24 cellular contexts compared by ENCODE assay signal in the genomic region with DNA sequence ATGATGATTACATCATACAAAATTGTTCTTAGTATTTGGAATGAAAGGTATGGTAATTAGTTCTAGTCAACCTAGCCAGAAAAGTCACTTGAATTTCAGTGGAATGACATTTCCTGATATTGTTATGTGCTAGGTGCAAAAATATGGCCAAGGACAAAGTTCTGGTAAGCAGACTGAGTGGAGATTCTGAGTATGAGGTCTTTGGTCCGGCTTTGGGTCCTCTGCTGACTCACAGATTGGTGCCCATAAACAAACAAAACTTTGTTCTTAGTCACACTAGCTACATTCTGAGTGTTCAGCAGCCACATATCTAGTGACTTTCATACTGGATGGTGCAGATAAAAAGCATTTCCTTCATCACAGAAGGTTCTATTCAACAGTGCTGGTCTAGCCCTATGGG.
"Had no signal": no experiment of that assay in that cellular context is flagged by ENCODE, and none has a peak within 500 bp of the region (broad histone marks: within the 10 kb centered on the region; RNA-seq: fewer than 3 reads in every experiment).

No MANE protein-coding gene starts in this region.

- H3K9me3 ChIP-seq: neutrophil, ovary, vagina had no signal

- H3K4me2 ChIP-seq: neural progenitor cell had no signal

- H3K4me3 ChIP-seq: left ventricle myocardium inferior, lung, neural progenitor cell, ovary, right atrium auricular region, skin epidermis, spleen, tibial nerve, upper lobe of left lung, vagina had no signal

- H3K27me3 ChIP-seq: neural progenitor cell, neutrophil, ovary, right atrium auricular region, spleen, tibial nerve, upper lobe of left lung, vagina had no signal

- DNase-seq: hippocampal formation; kidney; left ventricle myocardium inferior; mesendoderm; naive B cell; natural killer cell; nephron progenitor cell; ovary; spleen; stimulated activated CD4-positive, alpha-beta T cell treated with anti-CD3 and anti-CD28 coated beads, Interleukin-4, amount 100 ng/mL, for 24 hours; stimulated activated naive CD4-positive, alpha-beta T cell treated with Interleukin-2 at 50 U/mL for 16 hours; stimulated activated naive CD8-positive, alpha-beta T cell treated with anti-CD3 and anti-CD28 coated beads, Interleukin-15, amount 100 ng/mL, for 72 hours; substantia nigra; upper lobe of left lung had no signal

- H3K4me1 ChIP-seq: left ventricle myocardium inferior, neural progenitor cell, right atrium auricular region, spleen, tibial nerve, upper lobe of left lung, vagina had no signal

- H3K36me3 ChIP-seq: left ventricle myocardium inferior, neural progenitor cell, neutrophil, ovary, right atrium auricular region, spleen, tibial nerve, upper lobe of left lung, vagina had no signal

- FAIRE-seq: islet of Langerhans, kidney had no signal

- H3K9ac ChIP-seq: neural progenitor cell had no signal

- ATAC-seq: natural killer cell; sciatic nerve; stimulated activated effector memory CD8-positive, alpha-beta T cell treated with anti-CD3 and anti-CD28 coated beads, Interleukin-12 subunit alpha, Interleukin-12 subunit beta, amount 100 ng/mL, for 72 hours; stimulated activated naive CD8-positive, alpha-beta T cell treated with anti-CD3 and anti-CD28 coated beads, Interleukin-15, amount 100 ng/mL, for 72 hours had no signal

- H2AFZ ChIP-seq: neural progenitor cell had no signal

- H3K27ac ChIP-seq: left ventricle myocardium inferior, neural progenitor cell, neutrophil, ovary, right atrium auricular region, skin epidermis, spleen, tibial nerve, upper lobe of left lung, vagina had no signal
